Comparison of ENCODE assay signal across 17 cellular contexts in genomic region chr16:65196696-65197095, GRCh38.
DNase-seq lines count a peak whose midpoint lies in the region; ATAC-seq and TF ChIP-seq lines count a peak whose summit lies in the region.
"Had no signal": no experiment of that assay in that cellular context is flagged by ENCODE, and none has a peak within 500 bp of the region (broad histone marks: within the 10 kb centered on the region; RNA-seq: fewer than 3 reads in every experiment).

No MANE protein-coding gene starts in this region.

- H4K8ac ChIP-seq in trophoblast cell (ENCODE audit: low read depth, low read length) = no peak overlapping the region

- no peak overlapping the region for H3K23ac ChIP-seq in trophoblast cell (ENCODE audit: low read length)

- H3K14ac ChIP-seq in trophoblast cell (ENCODE audit: low read length) = no peak overlapping the region

- no peak for ATAC-seq in body of pancreas
- ATAC-seq: HCT116, K562, Right ventricle myocardium inferior had no signal

- H3K36me3 ChIP-seq in trophoblast cell (ENCODE audit: control insufficient read depth in 1 of 2, insufficient read depth in 2 of 2, low read length in 2 of 2) (no peaks in the 10 kb centered on the region), body of pancreas (replicated peaks in 1 of 2; ENCODE audit: insufficient read depth in 1 of 2, low read depth in 2 of 2) (no peaks in the 10 kb centered on the region)

- TF ChIP-seq POLR2A in body of pancreas (IDR thresholded peaks at IDR 0.05) = no peak

- no peak overlapping the region for H3K18ac ChIP-seq in trophoblast cell (ENCODE audit: low read length)

- H3K79me1 ChIP-seq in trophoblast cell (ENCODE audit: low read length) = no peaks in the 10 kb centered on the region

- H4K12ac ChIP-seq in trophoblast cell (ENCODE audit: low read depth, low read length) = no peak overlapping the region

- no peak overlapping the region for H2AK5ac ChIP-seq in trophoblast cell (ENCODE audit: low read length)

- no peak for TF ChIP-seq CTCF in choroid plexus epithelial cell (conservative IDR thresholded peaks at IDR 0.05; ENCODE audit: low read depth, low read length)
- no peak for TF ChIP-seq CTCF in body of pancreas (IDR thresholded peaks at IDR 0.05)

- peaks cover 6 to 14% of the 10 kb centered on the region in 2 experiments for H3K4me1 ChIP-seq in trophoblast cell (ENCODE audit: control insufficient read depth in 1 of 2, insufficient read depth in 2 of 2, low read length in 2 of 2)
- H3K4me1 ChIP-seq in body of pancreas = no peaks in the 10 kb centered on the region

- no peak overlapping the region for H3K4me2 ChIP-seq in trophoblast cell (ENCODE audit: low read length)

- H3K27ac ChIP-seq in trophoblast cell (ENCODE audit: low read depth, low read length) (peak overlapping the region; percentile 47), body of pancreas (no peak overlapping the region)

- H3K9me3 ChIP-seq in trophoblast cell (ENCODE audit: insufficient read depth, low read depth, low read length) (no peaks in the 10 kb centered on the region), body of pancreas (no peaks in the 10 kb centered on the region)

- no CpG with 5 or more reads among the region's 4 CpGs for WGBS in trophoblast cell (ENCODE audit: extremely low coverage, insufficient coverage, insufficient read length)
- WGBS in body of pancreas, 2 donors = 51% methylated on average over 4 of the region's 4 CpGs

- H3K4me3 ChIP-seq in choroid plexus epithelial cell (ENCODE audit: low read depth, low read length) (no peak overlapping the region), trophoblast cell (ENCODE audit: low read depth, low read length) (no peak overlapping the region), body of pancreas (no peak overlapping the region)
- H3K4me3 ChIP-seq: K562 had no signal

- H3K27me3 ChIP-seq in trophoblast cell (ENCODE audit: insufficient read depth, low read length) (no peaks in the 10 kb centered on the region), body of pancreas (no peaks in the 10 kb centered on the region)

- H2BK12ac ChIP-seq in trophoblast cell (ENCODE audit: low read length) = no peak overlapping the region

- no peak overlapping the region for H3K9ac ChIP-seq in trophoblast cell (ENCODE audit: low read length)

- no peak overlapping the region for H2BK5ac ChIP-seq in trophoblast cell (ENCODE audit: low read depth, low read length, poor library complexity)

- intact Hi-C loops in body of pancreas (cut with DNase I) = no loop called here

- DNase-seq in NCI-H1092 treated with DMSO at 0.1 percent for 48 hours (lab: John Stamatoyannopoulos, UW) (peak; percentile 48), NCI-H1092 (lab: John Stamatoyannopoulos, UW) (no peak), NCI-H345 (lab: John Stamatoyannopoulos, UW) (peak; percentile 29), choroid plexus epithelial cell (ENCODE audit: low read depth) (peak; percentile 31), trophoblast cell (no peak), body of pancreas (no peak), inferior parietal cortex (ENCODE audit: extremely low spot score) (no peak), HUDEP-2 (lab: John Stamatoyannopoulos, UW; ENCODE audit: unreplicated experiment in 76 of 76) (no peak)
- DNase-seq: 8988T; CD4-positive, alpha-beta memory T cell; DMS79 treated with DMSO at 0.1 percent for 48 hours; NCI-H1048; NCI-H187; NCI-H446 treated with DMSO at 0.1 percent for 48 hours had no signal

- no peak overlapping the region for H4K91ac ChIP-seq in trophoblast cell (ENCODE audit: low read depth, low read length)

- no peak overlapping the region for H2BK120ac ChIP-seq in trophoblast cell (ENCODE audit: insufficient read depth, low read length, poor library complexity)

- no peaks in the 10 kb centered on the region for H3K79me2 ChIP-seq in trophoblast cell (ENCODE audit: control insufficient read depth, insufficient read depth, low read length, poor library complexity)

- no peak overlapping the region for H2AFZ ChIP-seq in trophoblast cell (ENCODE audit: insufficient read depth, low read length, poor library complexity)

- H3K4ac ChIP-seq in trophoblast cell (ENCODE audit: low read depth, low read length) = no peak overlapping the region

Comparison
In these comparisons a context has a peak if more than half of its experiments do, and no peak if none do; other contexts are left out.
1. DNase-seq: peak in NCI-H1092 treated with DMSO at 0.1 percent for 48 hours (single experiment), NCI-H345 (single experiment) and choroid plexus epithelial cell (single experiment); none in NCI-H1092 (single experiment), trophoblast cell (0 of 2), body of pancreas (0 of 4), inferior parietal cortex (single experiment) and HUDEP-2 (0 of 76).